ENCODE assay signal across 9 cellular contexts in the genomic region with DNA sequence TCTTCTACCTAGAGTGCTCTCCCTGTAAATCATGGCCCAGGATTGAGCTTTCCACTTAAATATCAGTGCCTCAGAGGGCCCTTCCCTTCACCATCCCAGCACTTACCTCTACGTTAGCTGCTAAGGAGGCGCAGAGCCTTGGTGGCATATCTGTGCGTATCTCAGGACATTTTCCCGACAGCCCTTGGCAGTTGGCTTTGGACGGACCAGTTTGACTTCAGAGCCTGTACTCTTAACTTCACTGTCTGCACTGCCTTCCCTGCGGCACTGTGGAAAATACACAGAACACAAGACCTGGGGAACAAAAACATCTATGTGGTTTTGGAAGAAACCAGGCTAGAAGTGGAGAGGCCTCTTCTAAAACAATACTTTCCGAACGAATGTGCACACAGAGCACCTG. TPM values are rescaled to one million over a fixed set of nuclear protein-coding genes. Genes with fewer than 3 reads are reported as not detected.
A peak's percentile ranks its signal among the peaks of the same experiment; 100 is the strongest.
DNase-seq lines count a peak whose midpoint lies in the region; ATAC-seq and TF ChIP-seq lines count a peak whose summit lies in the region.
"Had no signal": no experiment of that assay in that cellular context is flagged by ENCODE, and none has a peak within 500 bp of the region (broad histone marks: within the 10 kb centered on the region; RNA-seq: fewer than 3 reads in every experiment).

No MANE protein-coding gene starts in this region.

- peak overlapping the region in 1 of 4 experiments; percentile 14 for H3K4me3 ChIP-seq in fibroblast of lung (replicated peaks in 1 of 4; ENCODE audit: control extremely low read depth in 1 of 4, insufficient read depth in 1 of 4, low read depth in 3 of 4, low read length in 4 of 4)

- H3K27me3 ChIP-seq in fibroblast of lung (ENCODE audit: control insufficient read depth, insufficient read depth, low read length), result no peaks in the 10 kb centered on the region

- intact Hi-C loops in activated CD4-positive, alpha-beta T cell treated with anti-CD3 and anti-CD28 coated beads, Interleukin-2, amount 10 ng/mL, durations not matched to agents 24 days and 14 days (cut with micrococcal nuclease), result no loop called here
- intact Hi-C loops in activated B cell treated with CpG ODN at 0.5 μM for 24 hours (cut with micrococcal nuclease), result no loop called here

- no peak for DNase-seq in activated CD4-positive, alpha-beta T cell treated with anti-CD3 and anti-CD28 coated beads, Interleukin-2, amount 10 ng/mL, durations not matched to agents 24 days and 14 days
- DNase-seq in activated CD4-positive, alpha-beta T cell treated with anti-CD3 and anti-CD28 coated beads, Interleukin-2, amount 50 U/mL, for 1 hour, result no peak
- DNase-seq in activated B cell treated with CpG ODN at 0.5 μM for 24 hours (no peak), fibroblast of lung (ENCODE audit: low read depth in 2 of 2) (no peak), iPS-NIHi7 (ENCODE audit: extremely low spot score) (no peak), SIG-M5 (lab: John Stamatoyannopoulos, UW) (no peak)
- DNase-seq in stimulated activated naive B cell treated with anti-CD40 and anti-IgM and Interleukin-4, amounts not matched to agents 10 μg/mL and 1 μg/mL and 100 μg/mL, for 72 hours, result no peak
- DNase-seq: NCI-H1436 had no signal

- peak overlapping the region; percentile 65 for H3K27ac Mint-ChIP-seq in activated CD4-positive, alpha-beta T cell treated with anti-CD3 and anti-CD28 coated beads, Interleukin-2, amount 10 ng/mL, durations not matched to agents 24 days and 14 days
- peak overlapping the region; percentile 66 for H3K27ac Mint-ChIP-seq in activated B cell treated with CpG ODN at 0.5 μM for 24 hours
- no peak overlapping the region for H3K27ac Mint-ChIP-seq in stimulated activated naive B cell treated with anti-CD40 and anti-IgM and Interleukin-4, amounts not matched to agents 10 μg/mL and 1 μg/mL and 100 μg/mL, for 72 hours

- CTCF ChIA-PET in activated B cell treated with CpG ODN at 0.5 μM for 24 hours (lab: Charles Lee), result interaction anchor here (1.3 to 1.4 kb wide), 2 partner anchors 21 to 26 kb away, joined by 6 to 7 read pairs; no protein-coding TSS in a partner anchor

- ATAC-seq in activated B cell treated with CpG ODN at 0.5 μM for 24 hours (ENCODE audit: low read depth) (no peak), GM18909 (IDR thresholded peaks at IDR 0.05; ENCODE audit: poor library complexity, unreplicated experiment) (no peak)
- no peak for ATAC-seq in stimulated activated naive B cell treated with anti-CD40 and anti-IgM and Interleukin-4, amounts not matched to agents 10 μg/mL and 1 μg/mL and 100 μg/mL, for 72 hours (replicated peaks)

- POLR2A ChIA-PET in activated B cell treated with CpG ODN at 0.5 μM for 24 hours (lab: Charles Lee), result interaction anchor here (0.7 to 7.5 kb wide), 3 partner anchors 23 to 136 kb away, joined by 3 to 132 read pairs (median 4); a partner anchor contains a TSS

- H3K9me3 ChIP-seq in fibroblast of lung (ENCODE audit: control insufficient read depth, insufficient read depth, low read depth, low read length), result no peaks in the 10 kb centered on the region

- H3K36me3 Mint-ChIP-seq in activated CD4-positive, alpha-beta T cell treated with anti-CD3 and anti-CD28 coated beads, Interleukin-2, amount 10 ng/mL, durations not matched to agents 24 days and 14 days (ENCODE audit: low read depth), result peaks cover 11% of the 10 kb centered on the region
- H3K36me3 Mint-ChIP-seq in activated B cell treated with CpG ODN at 0.5 μM for 24 hours (ENCODE audit: low read depth), result peaks cover 17% of the 10 kb centered on the region
- peaks cover 7 to 17% of the 10 kb centered on the region in 2 donors for H3K36me3 Mint-ChIP-seq in stimulated activated naive B cell treated with anti-CD40 and anti-IgM and Interleukin-4, amounts not matched to agents 10 μg/mL and 1 μg/mL and 100 μg/mL, for 72 hours

- H3K4me1 Mint-ChIP-seq in activated CD4-positive, alpha-beta T cell treated with anti-CD3 and anti-CD28 coated beads, Interleukin-2, amount 10 ng/mL, durations not matched to agents 24 days and 14 days, result peaks cover 44% of the 10 kb centered on the region
- H3K4me1 Mint-ChIP-seq in activated B cell treated with CpG ODN at 0.5 μM for 24 hours, result peaks cover 68% of the 10 kb centered on the region
- H3K4me1 Mint-ChIP-seq in stimulated activated naive B cell treated with anti-CD40 and anti-IgM and Interleukin-4, amounts not matched to agents 10 μg/mL and 1 μg/mL and 100 μg/mL, for 72 hours, result peaks cover 54 to 70% of the 10 kb centered on the region in 2 donors

- H3K4me1 ChIP-seq in fibroblast of lung (ENCODE audit: control insufficient read depth, extremely low read depth, insufficient read depth, low read length), result peaks cover 12% of the 10 kb centered on the region

- peaks cover 55% of the 10 kb centered on the region for H3K79me2 ChIP-seq in fibroblast of lung (ENCODE audit: control insufficient read depth, insufficient read depth, low read length)

- H3K27me3 Mint-ChIP-seq in activated CD4-positive, alpha-beta T cell treated with anti-CD3 and anti-CD28 coated beads, Interleukin-2, amount 10 ng/mL, durations not matched to agents 24 days and 14 days, result peaks cover 12% of the 10 kb centered on the region
- no peaks in the 10 kb centered on the region for H3K27me3 Mint-ChIP-seq in activated B cell treated with CpG ODN at 0.5 μM for 24 hours
- H3K27me3 Mint-ChIP-seq in stimulated activated naive B cell treated with anti-CD40 and anti-IgM and Interleukin-4, amounts not matched to agents 10 μg/mL and 1 μg/mL and 100 μg/mL, for 72 hours, result no peaks in the 10 kb centered on the region

- no peak for TF ChIP-seq CTCF in activated B cell treated with CpG ODN at 0.5 μM for 24 hours (IDR thresholded peaks at IDR 0.05)
- TF ChIP-seq CTCF in fibroblast of lung (conservative IDR thresholded peaks at IDR 0.05 in 1 of 2, IDR thresholded peaks at IDR 0.05 in 1 of 2; ENCODE audit: low read depth in 1 of 2, low read length in 2 of 2), result no peak

- H3K27ac ChIP-seq in fibroblast of lung (ENCODE audit: insufficient read depth, low read length), result no peak overlapping the region

- no peaks in the 10 kb centered on the region for H3K36me3 ChIP-seq in fibroblast of lung (ENCODE audit: control insufficient read depth, insufficient read depth, low read length)

- H4K20me1 ChIP-seq in fibroblast of lung (ENCODE audit: control insufficient read depth, extremely low read depth, insufficient read depth, low read length), result no peaks in the 10 kb centered on the region

- peak overlapping the region; percentile 19 for H3K4me2 ChIP-seq in fibroblast of lung (ENCODE audit: extremely low read depth, insufficient read depth, low read length)

- peak overlapping the region; percentile 91 for H3K4me3 Mint-ChIP-seq in activated CD4-positive, alpha-beta T cell treated with anti-CD3 and anti-CD28 coated beads, Interleukin-2, amount 10 ng/mL, durations not matched to agents 24 days and 14 days
- H3K4me3 Mint-ChIP-seq in activated B cell treated with CpG ODN at 0.5 μM for 24 hours, result peak overlapping the region; percentile 87
- peak overlapping the region; percentile 27 to 64 for H3K4me3 Mint-ChIP-seq in stimulated activated naive B cell treated with anti-CD40 and anti-IgM and Interleukin-4, amounts not matched to agents 10 μg/mL and 1 μg/mL and 100 μg/mL, for 72 hours

- no peak overlapping the region for H3K9ac ChIP-seq in fibroblast of lung (ENCODE audit: insufficient read depth, low read length)

- H3K9me3 Mint-ChIP-seq in activated CD4-positive, alpha-beta T cell treated with anti-CD3 and anti-CD28 coated beads, Interleukin-2, amount 10 ng/mL, durations not matched to agents 24 days and 14 days, result no peaks in the 10 kb centered on the region
- no peaks in the 10 kb centered on the region for H3K9me3 Mint-ChIP-seq in activated B cell treated with CpG ODN at 0.5 μM for 24 hours
- H3K9me3 Mint-ChIP-seq in stimulated activated naive B cell treated with anti-CD40 and anti-IgM and Interleukin-4, amounts not matched to agents 10 μg/mL and 1 μg/mL and 100 μg/mL, for 72 hours, result no peaks in the 10 kb centered on the region

- H2AFZ ChIP-seq in fibroblast of lung (ENCODE audit: low read length), result no peak overlapping the region

RNA-seq across cellular contexts. Expression of a gene that starts 2.4 kb away (rescaled TPM):
- 12.9 and 13.3 TPM in 2 replicates for total RNA-seq in activated CD4-positive, alpha-beta T cell treated with anti-CD3 and anti-CD28 coated beads, Interleukin-2, amount 10 ng/mL, durations not matched to agents 24 days and 14 days
- total RNA-seq in activated B cell treated with CpG ODN at 0.5 μM for 24 hours, result 26.7 and 31.8 TPM in 2 replicates
- total RNA-seq in fibroblast of lung, result 10.0 and 12.6 TPM in 2 replicates
- 8.0 and 8.5 TPM in 2 replicates for polyA plus RNA-seq in fibroblast of lung
- polyA plus RNA-seq in fibroblast of lung (2012), result 11.4 and 12.8 TPM in 2 replicates
- 8.7 and 10.4 TPM in 2 replicates for polyA minus RNA-seq in fibroblast of lung (ENCODE audit: low replicate concordance)

RNA-seq across cellular contexts. Expression of a gene that starts 22.3 kb away (rescaled TPM):
- total RNA-seq in activated CD4-positive, alpha-beta T cell treated with anti-CD3 and anti-CD28 coated beads, Interleukin-2, amount 10 ng/mL, durations not matched to agents 24 days and 14 days, result 100 and 106 TPM in 2 replicates
- 31.8 and 41.3 TPM in 2 replicates for total RNA-seq in activated B cell treated with CpG ODN at 0.5 μM for 24 hours
- total RNA-seq in fibroblast of lung, result 16.3 and 20.8 TPM in 2 replicates
- polyA plus RNA-seq in fibroblast of lung, result 42.7 and 49.1 TPM in 2 replicates
- polyA plus RNA-seq in fibroblast of lung (2012), result 39.1 and 45.2 TPM in 2 replicates
- polyA minus RNA-seq in fibroblast of lung (ENCODE audit: low replicate concordance), result 6.6 and 6.7 TPM in 2 replicates
